ENCODE assay signal across 8 cellular contexts in genomic region chr7:44581907-44582603, GRCh38. TPM values are rescaled to one million over a fixed set of nuclear protein-coding genes. Genes with fewer than 3 reads are reported as not detected.
DNase-seq lines count a peak whose midpoint lies in the region; ATAC-seq and TF ChIP-seq lines count a peak whose summit lies in the region.

TMED4 (minus strand) TSS chr7:44582231; CDS start chr7:44582206, 25 bp downstream.

- peak within 1 kb of the TSS; percentile 89 to 95 for H3K9ac ChIP-seq in colonic mucosa (ENCODE audit: low read depth in 2 of 2, low read length in 2 of 2)

- peak within 1 kb of the TSS; percentile 95 for H3K4me3 ChIP-seq in BE2C (ENCODE audit: low read depth, low read length)
- H3K4me3 ChIP-seq in colonic mucosa = peak within 1 kb of the TSS; percentile 89

- ATAC-seq in HG03460 (IDR thresholded peaks at IDR 0.05; ENCODE audit: unreplicated experiment) = peak; percentile 78

- peak; percentile 100 for DNase-seq in BE2C
- DNase-seq in GM19240 (ENCODE audit: insufficient read length, low spot score) = peak; percentile 96
- peak; percentile 96 to 99 for DNase-seq in NCI-H526 (lab: John Stamatoyannopoulos, UW)
- peak; percentile 100 for DNase-seq in activated CD4-positive, alpha-beta T cell treated with anti-CD3 and anti-CD28 coated beads for 48 hours
- DNase-seq in colonic mucosa = peak; percentile 99
- peak; percentile 99 for DNase-seq in kidney tubule cell (ENCODE audit: low spot score)
- peak; percentile 98 to 100 (median 100) for DNase-seq in stimulated activated CD4-positive, alpha-beta T cell treated with anti-CD3 and anti-CD28 coated beads, Interleukin-1b, Interleukin-23, amount 100 ng/mL, for 24 hours (ENCODE audit: low read depth in 4 of 4, low spot score in 1 of 4)

- no peak for TF ChIP-seq CTCF in BE2C (IDR thresholded peaks at IDR 0.05; ENCODE audit: low read depth, low read length)
- no peak for TF ChIP-seq CTCF in colonic mucosa (IDR thresholded peaks at IDR 0.05)

- peaks cover 37% of the 10 kb centered on the region for H3K36me3 ChIP-seq in BE2C
- H3K36me3 ChIP-seq in colonic mucosa = peaks cover 4% of the 10 kb centered on the region

- peak within 1 kb of the TSS; percentile 99 for H3K27ac ChIP-seq in colonic mucosa

- H3K4me1 ChIP-seq in BE2C = no peaks in the 10 kb centered on the region; the same call in 1 of the 2 replicates
- H3K4me1 ChIP-seq in colonic mucosa = peaks cover 14% of the 10 kb centered on the region

- intact Hi-C loops in colonic mucosa (cut with DNase I) = loop anchor here (5.0 kb wide), 1 partner anchor 215 kb away; the partner anchor contains the start of gene PPIA

- H3K9me3 ChIP-seq in BE2C (no peaks in the 10 kb centered on the region), colonic mucosa (no peaks in the 10 kb centered on the region)

- H3K27me3 ChIP-seq in BE2C = no peaks in the 10 kb centered on the region
- no peaks in the 10 kb centered on the region for H3K27me3 ChIP-seq in colonic mucosa

RNA-seq across cellular contexts. Expression of gene TMED4, which starts in this region (rescaled TPM):
- 183 TPM for polyA plus RNA-seq in BE2C (2012; ENCODE audit: insufficient read depth, insufficient read length, low read depth)
- total RNA-seq in colonic mucosa = 10 to 100 TPM; 81.7 to 96.9 TPM

Comparison
In these comparisons a context has a peak if more than half of its experiments do, and no peak if none do; other contexts are left out.
1. Peak in every context shown above with its lines: DNase-seq, ATAC-seq, H3K4me3 ChIP-seq and H3K27ac ChIP-seq.